In genomic region chr5:31995011-31995410, GRCh38 we compare ENCODE assay signal across 13 cellular contexts.
A peak's percentile ranks its signal among the peaks of the same experiment; 100 is the strongest.
DNase-seq lines count a peak whose midpoint lies in the region; ATAC-seq lines count a peak whose summit lies in the region.
"Had no signal": no experiment of that assay in that cellular context is flagged by ENCODE, and none has a peak within 500 bp of the region (broad histone marks: within the 10 kb centered on the region; RNA-seq: fewer than 3 reads in every experiment).

No MANE protein-coding gene starts in this region.

- no peak overlapping the region for H2BK120ac ChIP-seq in neuronal stem cell (ENCODE audit: low read depth, low read length)

- no peak overlapping the region for H3K4ac ChIP-seq in neuronal stem cell (ENCODE audit: low read length)

- no peak overlapping the region for H2BK12ac ChIP-seq in neuronal stem cell (ENCODE audit: low read length)

- no peak overlapping the region for H4K8ac ChIP-seq in neuronal stem cell (ENCODE audit: low read depth, low read length)

- WGBS in neuronal stem cell (ENCODE audit: extremely low coverage in 2 of 2, insufficient read length in 2 of 2, insufficient replicate concordance in 1 of 2), 2 donors: no CpG with 5 or more reads among the region's 4 CpGs

- H3K4me2 ChIP-seq in neuronal stem cell (ENCODE audit: insufficient read depth, low read length, poor library complexity, severe bottlenecking): no peak overlapping the region
- H3K4me2 ChIP-seq: BLaER1 treated with 17β-estradiol and CSF1 and Interleukin-3, amounts not matched to agents 10 nM and 100 nM had no signal

- no peak overlapping the region for H2BK5ac ChIP-seq in neuronal stem cell (ENCODE audit: low read length)

- ATAC-seq in GM18873 (IDR thresholded peaks at IDR 0.05; ENCODE audit: low FRiP score, unreplicated experiment) (peak; percentile 88), GM21529 (IDR thresholded peaks at IDR 0.05; ENCODE audit: unreplicated experiment) (peak; percentile 83), HG03103 (IDR thresholded peaks at IDR 0.05; ENCODE audit: low read depth, unreplicated experiment) (peak; percentile 58)
- ATAC-seq: T-helper 17 cell had no signal

- H3K18ac ChIP-seq in neuronal stem cell (ENCODE audit: low read length): no peak overlapping the region

- H3K9me3 ChIP-seq in iPS-20b (ENCODE audit: insufficient read depth, low read depth, low read length) (no peaks in the 10 kb centered on the region), neuronal stem cell (replicated peaks in 1 of 2; ENCODE audit: control insufficient read depth in 2 of 2, insufficient read depth in 1 of 2, low read depth in 1 of 2, low read length in 2 of 2) (no peaks in the 10 kb centered on the region)
- H3K9me3 ChIP-seq: BLaER1 treated with 17β-estradiol and CSF1 and Interleukin-3, amounts not matched to agents 10 nM and 100 nM had no signal

- H3K36me3 ChIP-seq in iPS-20b (ENCODE audit: insufficient read depth, low read depth, low read length) (no peaks in the 10 kb centered on the region), neuronal stem cell (replicated peaks in 1 of 2; ENCODE audit: control insufficient read depth in 2 of 2, insufficient read depth in 2 of 2, low read length in 2 of 2) (no peaks in the 10 kb centered on the region)
- H3K36me3 ChIP-seq: BLaER1 treated with 17β-estradiol and CSF1 and Interleukin-3, amounts not matched to agents 10 nM and 100 nM had no signal

- no peaks in the 10 kb centered on the region for H3K79me1 ChIP-seq in neuronal stem cell (ENCODE audit: low read depth, low read length)

- H3K4me1 ChIP-seq in iPS-20b (ENCODE audit: insufficient read depth, low read length) (peaks cover 27% of the 10 kb centered on the region), neuronal stem cell (ENCODE audit: control insufficient read depth in 2 of 2, insufficient read depth in 1 of 2, low read depth in 1 of 2, low read length in 2 of 2) (no peaks in the 10 kb centered on the region)
- H3K4me1 ChIP-seq: BLaER1 treated with 17β-estradiol and CSF1 and Interleukin-3, amounts not matched to agents 10 nM and 100 nM had no signal

- H3K27me3 ChIP-seq in iPS-20b (ENCODE audit: insufficient read depth, low read length) (no peaks in the 10 kb centered on the region), neuronal stem cell (ENCODE audit: control insufficient read depth in 3 of 3, insufficient read depth in 3 of 3, low read depth in 1 of 3, low read length in 3 of 3) (no peaks in the 10 kb centered on the region)
- H3K27me3 ChIP-seq: BLaER1 treated with 17β-estradiol and CSF1 and Interleukin-3, amounts not matched to agents 10 nM and 100 nM had no signal

- no peak overlapping the region for H2AFZ ChIP-seq in neuronal stem cell (ENCODE audit: low read length)

- H3K23ac ChIP-seq in neuronal stem cell (ENCODE audit: low read depth, low read length, poor library complexity): no peak overlapping the region

- H3K9ac ChIP-seq in iPS-20b (ENCODE audit: low read depth, low read length): no peak overlapping the region
- no peak overlapping the region for H3K9ac ChIP-seq in neuronal stem cell (ENCODE audit: low read depth, low read length, poor library complexity)
- H3K9ac ChIP-seq: BLaER1 treated with 17β-estradiol and CSF1 and Interleukin-3, amounts not matched to agents 10 nM and 100 nM had no signal

- H3K4me3 ChIP-seq in iPS-20b (ENCODE audit: low read length): peak overlapping the region; percentile 18; the same call in 1 of the 2 replicates
- H3K4me3 ChIP-seq in neuronal stem cell (ENCODE audit: low read length in 2 of 2): no peak overlapping the region
- H3K4me3 ChIP-seq: BLaER1 treated with 17β-estradiol and CSF1 and Interleukin-3, amounts not matched to agents 10 nM and 100 nM; skin epidermis had no signal

- H3K14ac ChIP-seq in neuronal stem cell (ENCODE audit: low read length): no peak overlapping the region

- H4K91ac ChIP-seq in neuronal stem cell (ENCODE audit: low read depth, low read length, poor library complexity): no peak overlapping the region

- no peak overlapping the region for H3K27ac ChIP-seq in iPS-20b (ENCODE audit: low read length)
- no peak overlapping the region for H3K27ac ChIP-seq in neuronal stem cell (replicated peaks; ENCODE audit: low read length)
- H3K27ac ChIP-seq: BLaER1 treated with 17β-estradiol and CSF1 and Interleukin-3, amounts not matched to agents 10 nM and 100 nM; skin epidermis had no signal

- no peak overlapping the region for H2BK15ac ChIP-seq in neuronal stem cell (ENCODE audit: low read length)

- H2AK5ac ChIP-seq in neuronal stem cell (ENCODE audit: low read depth, low read length): no peak overlapping the region

- DNase-seq in neuronal stem cell (ENCODE audit: low spot score) (no peak), NCI-H2227 (lab: John Stamatoyannopoulos, UW; ENCODE audit: unreplicated experiment) (no peak), ecto neural progenitor cell (ENCODE audit: low spot score) (no peak)
- DNase-seq in activated CD4-positive, alpha-beta T cell treated with anti-CD3 and anti-CD28 coated beads, Interleukin-2, amount 50 U/mL, for 4 hours: no peak
- DNase-seq: H7, NCI-H2029, T-helper 17 cell had no signal
